In genomic region chr2:178478442-178479274, GRCh38 we compare ENCODE assay signal across 8 cellular contexts. TPM values are rescaled to one million over a fixed set of nuclear protein-coding genes. Genes with fewer than 3 reads are reported as not detected.
DNase-seq lines count a peak whose midpoint lies in the region; ATAC-seq and FAIRE-seq lines count a peak whose summit lies in the region.

Gene FKBP7 (minus strand): TSS chr2:178478600. CDS start chr2:178478499, 101 bp downstream.

- 1 to 2% methylated on average over 47 to 52 of the region's 56 CpGs for WGBS in mesodermal cell (ENCODE audit: insufficient coverage in 2 of 2), 2 experiments

- peak; percentile 51 for FAIRE-seq in HTR-8/SVneo (lab: Jason Lieb, UNC)

- H3K4me1 ChIP-seq in mesodermal cell (ENCODE audit: control insufficient read depth, insufficient read depth, low read length, poor library complexity, severe bottlenecking), result peaks cover 10% of the 10 kb centered on the region

- peak within 1 kb of the TSS; percentile 96 for H3K27ac ChIP-seq in mesodermal cell (ENCODE audit: low read depth, low read length, severe bottlenecking)

- peak; percentile 8 for ATAC-seq in GM19468 (IDR thresholded peaks at IDR 0.05; ENCODE audit: extremely low read depth, unreplicated experiment)

- no peaks in the 10 kb centered on the region for H3K9me3 ChIP-seq in mesodermal cell (ENCODE audit: control insufficient read depth, low read length)

- H3K4me3 ChIP-seq in mesodermal cell (ENCODE audit: extremely low read depth, insufficient read depth, low read length, poor library complexity, severe bottlenecking), result peak within 1 kb of the TSS; percentile 67

- H3K36me3 ChIP-seq in mesodermal cell (ENCODE audit: control insufficient read depth, insufficient read depth, low read length), result no peaks in the 10 kb centered on the region

- DNase-seq in COLO829 (ENCODE audit: low spot score), result peak; percentile 80
- DNase-seq in HTR-8/SVneo (ENCODE audit: insufficient read length, low spot score), result peak; percentile 61
- DNase-seq in NOMO-1 treated with dmso at 0.1 percent for 144 hours (lab: John Stamatoyannopoulos, UW; ENCODE audit: unreplicated experiment), result peak; percentile 66
- peak; percentile 43 for DNase-seq in activated CD8-positive, alpha-beta memory T cell treated with anti-CD3 and anti-CD28 coated beads, Interleukin-2, amount 50 U/mL, for 1 hour (ENCODE audit: extremely low read depth)
- DNase-seq in stimulated activated CD8-positive, alpha-beta memory T cell treated with anti-CD3 and anti-CD28 coated beads, Interleukin-15, amount 100 ng/mL, for 4 hours (ENCODE audit: low read depth in 2 of 2), result peak; percentile 63 to 73

- in situ Hi-C loops in endometrial microvascular endothelial cells (cut with HindIII; ENCODE audit: inconsistent ontology term, low pct_unique_long_range_greater_than_20kb, low sequenced_read_pairs), result no loop called here

RNA-seq across cellular contexts. Expression of gene FKBP7, which starts in this region (rescaled TPM):
- 41.6 TPM for total RNA-seq in endometrial microvascular endothelial cells (ENCODE audit: inconsistent ontology term)
- 60.5 TPM for polyA plus RNA-seq in mesodermal cell (2013, experiment 1 of 2)
- 67.5 TPM for polyA plus RNA-seq in mesodermal cell (2013, experiment 2 of 2)

Comparison
In these comparisons a context has a peak if more than half of its experiments do, and no peak if none do; other contexts are left out.
1. Peak in every context shown above with its lines: DNase-seq, ATAC-seq, H3K4me3 ChIP-seq and H3K27ac ChIP-seq.